15 cellular contexts compared by ENCODE assay signal in genomic region chr6:52877168-52877567, GRCh38. TPM values are rescaled to one million over a fixed set of nuclear protein-coding genes. Genes with fewer than 3 reads are reported as not detected.
DNase-seq lines count a peak whose midpoint lies in the region; ATAC-seq and TF ChIP-seq lines count a peak whose summit lies in the region.
"Had no signal": no experiment of that assay in that cellular context is flagged by ENCODE, and none has a peak within 500 bp of the region (broad histone marks: within the 10 kb centered on the region; RNA-seq: fewer than 3 reads in every experiment).

No MANE protein-coding gene starts in this region.

- no peaks in the 10 kb centered on the region for H3K4me1 ChIP-seq in foreskin keratinocyte
- H3K4me1 ChIP-seq in sigmoid colon: peaks cover 0 to 8% (median 6%) of the 10 kb centered on the region in 4 donors

- no peaks in the 10 kb centered on the region for H3K36me3 ChIP-seq in sigmoid colon

- no peaks in the 10 kb centered on the region for H3K9me3 ChIP-seq in sigmoid colon
- H3K9me3 ChIP-seq: Caco-2, mucosa of descending colon had no signal

- ATAC-seq in HG02885 (IDR thresholded peaks at IDR 0.05; ENCODE audit: poor library complexity, unreplicated experiment) (peak; percentile 63), SK-N-SH treated with all-trans-retinoic acid at 6 μM for 48 hours (peak; percentile 63), foreskin keratinocyte (peak; percentile 89)
- ATAC-seq: mucosa of descending colon had no signal

- H3K27me3 ChIP-seq in foreskin keratinocyte: peaks cover 80% of the 10 kb centered on the region
- H3K27me3 ChIP-seq in sigmoid colon: no peaks in the 10 kb centered on the region

- TF ChIP-seq CTCF in AG10803 (conservative IDR thresholded peaks at IDR 0.05; ENCODE audit: low read length) (no peak), foreskin keratinocyte (conservative IDR thresholded peaks at IDR 0.05) (no peak), sigmoid colon (IDR thresholded peaks at IDR 0.05) (no peak)

- DNase-seq in AG10803 (ENCODE audit: low read depth) (peak; percentile 91), foreskin keratinocyte (peak; percentile 63 to 84), DMS114 treated with DMSO at 0.1 percent for 48 hours (lab: John Stamatoyannopoulos, UW; ENCODE audit: unreplicated experiment) (no peak), NCI-H1930 (lab: John Stamatoyannopoulos, UW) (no peak), sigmoid colon (no peak), iPS-NIHi11 (ENCODE audit: low spot score) (no peak)
- DNase-seq: activated CD4-positive, alpha-beta T cell treated with anti-CD3 and anti-CD28 coated beads, Interleukin-2, amount 50 U/mL, for 48 hours; anterior cingulate cortex; Caco-2; mucosa of descending colon; NCI-H187 treated with DMSO at 0.1 percent for 48 hours; SHP77 treated with DMSO at 0.1 percent for 48 hours had no signal

- TF ChIP-seq EP300 in sigmoid colon (IDR thresholded peaks at IDR 0.05): no peak

- H3K27ac ChIP-seq in foreskin keratinocyte (no peak overlapping the region), sigmoid colon (no peak overlapping the region)

- 85 to 88% methylated on average over 3 of the region's 3 CpGs for WGBS in sigmoid colon, 2 donors

- TF ChIP-seq POLR2A in sigmoid colon (IDR thresholded peaks at IDR 0.05): no peak

- intact Hi-C loops in sigmoid colon (cut with DNase I): no loop called here

- no peak overlapping the region for H3K4me3 ChIP-seq in AG10803 (ENCODE audit: low read length)
- H3K4me3 ChIP-seq in sigmoid colon: no peak overlapping the region
- H3K4me3 ChIP-seq: mucosa of descending colon had no signal

TF ChIP-seq in SK-N-SH treated with all-trans-retinoic acid at 6 μM for 48 hours, 23 proteins besides CTCF, POLR2A, EP300 and RAD21:
- TF ChIP-seq ZNF565 (CRISPR knock-in tag; conservative IDR thresholded peaks at IDR 0.05; ENCODE audit: low read depth) (no peak), TCF4 (CRISPR knock-in tag; IDR thresholded peaks at IDR 0.05; ENCODE audit: borderline replicate concordance) (no peak), CREB5 (CRISPR knock-in tag; IDR thresholded peaks at IDR 0.05; ENCODE audit: low read depth) (no peak), CSDC2 (CRISPR knock-in tag; IDR thresholded peaks at IDR 0.05) (no peak), ZNF70 (CRISPR knock-in tag; IDR thresholded peaks at IDR 0.05) (no peak), ZC3H10 (CRISPR knock-in tag; IDR thresholded peaks at IDR 0.05) (no peak)

RNA-seq across cellular contexts. Expression of gene GSTA3, which starts 32.3 kb away (rescaled TPM):
- total RNA-seq in foreskin keratinocyte (not detected in 2 replicates), sigmoid colon (not detected)
- polyA plus RNA-seq in foreskin keratinocyte (not detected in 2 replicates), sigmoid colon (not detected)
- total RNA-seq: Caco-2, mucosa of descending colon, skeletal muscle tissue had no signal

RNA-seq across cellular contexts. Expression of gene GSTA5, which starts 36.6 kb away (rescaled TPM):
- total RNA-seq in foreskin keratinocyte: not detected in 2 replicates
- polyA plus RNA-seq in foreskin keratinocyte: not detected in 2 replicates
- total RNA-seq in sigmoid colon: not detected
- polyA plus RNA-seq in sigmoid colon: not detected
- total RNA-seq: Caco-2, mucosa of descending colon, skeletal muscle tissue had no signal

Comparison
In these comparisons a context has a peak if more than half of its experiments do, and no peak if none do; other contexts are left out.
1. DNase-seq: peak in AG10803 (single experiment) and foreskin keratinocyte (2 of 2); none in DMS114 treated with DMSO at 0.1 percent for 48 hours (single experiment), NCI-H1930 (0 of 2), sigmoid colon (single experiment) and iPS-NIHi11 (single experiment).
2. Peak in every context shown above with its lines, with median percentiles within 50 percentile points of each other: ATAC-seq.